Comparison of ENCODE assay signal across 12 cellular contexts in the genomic region with DNA sequence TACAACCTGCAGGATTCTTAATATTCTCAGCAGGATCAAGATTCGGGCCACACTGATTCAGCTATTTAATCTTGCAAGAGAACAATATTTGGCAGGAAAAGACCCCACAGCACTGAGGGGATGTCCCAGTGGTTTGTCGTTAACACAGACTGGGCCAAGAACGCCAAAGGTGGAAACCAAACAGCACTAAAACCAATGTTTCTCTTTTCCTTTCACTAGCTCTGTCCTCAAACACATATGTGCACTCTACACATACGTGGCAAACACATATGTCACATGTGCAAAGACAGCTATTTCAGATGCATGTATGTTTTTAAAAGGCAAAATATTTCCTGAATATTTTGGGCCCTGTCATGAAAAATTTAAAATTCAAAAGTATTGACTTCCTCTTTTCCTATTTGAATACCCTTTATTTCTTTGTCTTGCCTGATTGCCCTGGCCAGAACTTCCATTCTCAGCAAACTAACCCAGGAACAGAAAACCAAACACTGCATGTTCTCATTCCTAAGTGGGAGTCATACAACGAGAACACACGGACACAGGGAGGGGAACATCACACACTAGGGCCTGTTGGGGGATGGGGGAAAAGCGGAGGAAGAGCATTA. TPM values are rescaled to one million over a fixed set of nuclear protein-coding genes. Genes with fewer than 3 reads are reported as not detected.
DNase-seq lines count a peak whose midpoint lies in the region; ATAC-seq, FAIRE-seq and TF ChIP-seq lines count a peak whose summit lies in the region.
"Had no signal": no experiment of that assay in that cellular context is flagged by ENCODE, and none has a peak within 500 bp of the region (broad histone marks: within the 10 kb centered on the region; RNA-seq: fewer than 3 reads in every experiment).

No MANE protein-coding gene starts in this region.

- peak; percentile 73 for ATAC-seq in GM21390 (IDR thresholded peaks at IDR 0.05; ENCODE audit: unreplicated experiment)
- peak; percentile 69 for ATAC-seq in HG03095 (IDR thresholded peaks at IDR 0.05; ENCODE audit: unreplicated experiment)
- ATAC-seq: heart right ventricle had no signal

- peak; percentile 60 for FAIRE-seq in GM18507 (lab: Jason Lieb, UNC)
- FAIRE-seq: endometrium had no signal

- intact Hi-C loops in lower leg skin (cut with DNase I; ENCODE audit: low total_unique reads), result no loop called here

- no peak for DNase-seq in GM18507 (ENCODE audit: extremely low spot score, insufficient read length, low read depth)
- DNase-seq in OCI-M1 (lab: John Stamatoyannopoulos, UW), result peak; percentile 17
- DNase-seq in NCI-H748 (lab: John Stamatoyannopoulos, UW; ENCODE audit: unreplicated experiment), result no peak
- no peak for DNase-seq in NOMO-1 treated with dmso at 0.1 percent for 144 hours (lab: John Stamatoyannopoulos, UW; ENCODE audit: unreplicated experiment)
- DNase-seq in lower leg skin (ENCODE audit: low spot score in 2 of 2), result no peak
- DNase-seq in foreskin melanocyte, result no peak
- DNase-seq: aorta, heart right ventricle, SW 1271 had no signal

- no peak overlapping the region for H3K4me3 ChIP-seq in lower leg skin (ENCODE audit: low read depth, poor library complexity, severe bottlenecking)
- H3K4me3 ChIP-seq: heart right ventricle had no signal

- WGBS in lower leg skin, 2 donors, result 79 to 83% methylated on average over 7 of the region's 7 CpGs

- TF ChIP-seq CTCF in lower leg skin (IDR thresholded peaks at IDR 0.05), result no peak

- no peak for TF ChIP-seq POLR2A in lower leg skin (IDR thresholded peaks at IDR 0.05)

RNA-seq across cellular contexts. Expression of a gene that starts 51.7 kb away (rescaled TPM):
- total RNA-seq in lower leg skin, result 100 to 1,000 TPM in 1 of 4 donors, 10 to 100 TPM in 3; 52.0 to 100 (median 62.3) TPM
